31 cellular contexts compared by ENCODE assay signal in genomic region chr5:81145329-81145728, GRCh38.
"Had no signal": no experiment of that assay in that cellular context is flagged by ENCODE, and none has a peak within 500 bp of the region (broad histone marks: within the 10 kb centered on the region; RNA-seq: fewer than 3 reads in every experiment).

No MANE protein-coding gene starts in this region.

- H3K9me3 ChIP-seq: esophagus muscularis mucosa, gastroesophageal sphincter, heart left ventricle, left lung, mucosa of descending colon, ovary, psoas muscle, sigmoid colon, thoracic aorta, tibial nerve, upper lobe of right lung, uterus had no signal

- ATAC-seq: foreskin keratinocyte; gastroesophageal sphincter; heart left ventricle; left cardiac atrium; left lung; mucosa of descending colon; psoas muscle; right cardiac atrium; stimulated activated memory B cell treated with anti-CD40 and anti-IgM and Interleukin-4, amounts not matched to agents 10 μg/mL and 1 μg/mL and 100 μg/mL, for 72 hours; stimulated activated naive CD8-positive, alpha-beta T cell treated with anti-CD3 and anti-CD28 coated beads, Interleukin-15, Interleukin-2, amounts not matched to agents 100 U/mL and 50 U/mL, for 24 hours; upper lobe of right lung had no signal

- H3K79me2 ChIP-seq: hepatocyte had no signal

- H3K36me3 ChIP-seq: esophagus muscularis mucosa, gastroesophageal sphincter, heart left ventricle, left lung, ovary, sigmoid colon, thoracic aorta, tibial nerve, upper lobe of right lung, uterus had no signal

- H3K36me3 Mint-ChIP-seq: mesothelial cell of epicardium; naive B cell; stimulated activated memory B cell treated with anti-CD40 and anti-IgM and Interleukin-4, amounts not matched to agents 10 μg/mL and 1 μg/mL and 100 μg/mL, for 72 hours had no signal

- H3K27ac ChIP-seq: coronary artery, esophagus muscularis mucosa, foreskin keratinocyte, gastroesophageal sphincter, heart left ventricle, hepatocyte, left lung, ovary, psoas muscle, sigmoid colon, thoracic aorta, tibial nerve, upper lobe of right lung, uterus had no signal

- H2AFZ ChIP-seq: hepatocyte had no signal

- H3K9me3 Mint-ChIP-seq: mesothelial cell of epicardium; naive B cell; nephron; stimulated activated memory B cell treated with anti-CD40 and anti-IgM and Interleukin-4, amounts not matched to agents 10 μg/mL and 1 μg/mL and 100 μg/mL, for 72 hours had no signal

- FAIRE-seq: endothelial cell of umbilical vein had no signal

- H3K4me3 ChIP-seq: coronary artery, esophagus muscularis mucosa, gastroesophageal sphincter, heart left ventricle, hepatocyte, left lung, mucosa of descending colon, ovary, psoas muscle, sigmoid colon, thoracic aorta, tibial nerve, upper lobe of right lung, uterus had no signal

- H3K4me1 Mint-ChIP-seq: naive B cell; stimulated activated memory B cell treated with anti-CD40 and anti-IgM and Interleukin-4, amounts not matched to agents 10 μg/mL and 1 μg/mL and 100 μg/mL, for 72 hours had no signal

- DNase-seq: dermis blood vessel endothelial cell; effector memory CD4-positive, alpha-beta T cell; foreskin keratinocyte; heart left ventricle; left cardiac atrium; left lung; mesenchymal stem cell; mucosa of descending colon; naive B cell; occipital lobe; ovary; posterior cingulate gyrus; psoas muscle; right cardiac atrium; sigmoid colon; stimulated activated CD4-positive, alpha-beta T cell treated with anti-CD3 and anti-CD28 coated beads, Interleukin-2, amount 100 ng/mL, for 24 hours; stimulated activated CD4-positive, alpha-beta T cell treated with anti-CD3 and anti-CD28 coated beads, Interleukin-4, amount 100 ng/mL, for 24 hours; stimulated activated naive CD8-positive, alpha-beta T cell treated with anti-CD3 and anti-CD28 coated beads, Interleukin-15, Interleukin-2, amounts not matched to agents 100 U/mL and 50 U/mL, for 24 hours; substantia nigra; upper lobe of right lung; uterus had no signal

- H3K27ac Mint-ChIP-seq: mesothelial cell of epicardium; naive B cell; stimulated activated memory B cell treated with anti-CD40 and anti-IgM and Interleukin-4, amounts not matched to agents 10 μg/mL and 1 μg/mL and 100 μg/mL, for 72 hours had no signal

- H3K27me3 ChIP-seq: esophagus muscularis mucosa, gastroesophageal sphincter, heart left ventricle, hepatocyte, left lung, ovary, sigmoid colon, tibial nerve, upper lobe of right lung, uterus had no signal

- H3K4me1 ChIP-seq: foreskin keratinocyte, left lung, uterus had no signal

- H3K27me3 Mint-ChIP-seq: stimulated activated memory B cell treated with anti-CD40 and anti-IgM and Interleukin-4, amounts not matched to agents 10 μg/mL and 1 μg/mL and 100 μg/mL, for 72 hours had no signal

- H3K4me2 ChIP-seq: hepatocyte had no signal

- H3K4me3 Mint-ChIP-seq: mesothelial cell of epicardium; naive B cell; nephron; stimulated activated memory B cell treated with anti-CD40 and anti-IgM and Interleukin-4, amounts not matched to agents 10 μg/mL and 1 μg/mL and 100 μg/mL, for 72 hours had no signal
